ENCODE assay signal across 14 cellular contexts in the genomic region with DNA sequence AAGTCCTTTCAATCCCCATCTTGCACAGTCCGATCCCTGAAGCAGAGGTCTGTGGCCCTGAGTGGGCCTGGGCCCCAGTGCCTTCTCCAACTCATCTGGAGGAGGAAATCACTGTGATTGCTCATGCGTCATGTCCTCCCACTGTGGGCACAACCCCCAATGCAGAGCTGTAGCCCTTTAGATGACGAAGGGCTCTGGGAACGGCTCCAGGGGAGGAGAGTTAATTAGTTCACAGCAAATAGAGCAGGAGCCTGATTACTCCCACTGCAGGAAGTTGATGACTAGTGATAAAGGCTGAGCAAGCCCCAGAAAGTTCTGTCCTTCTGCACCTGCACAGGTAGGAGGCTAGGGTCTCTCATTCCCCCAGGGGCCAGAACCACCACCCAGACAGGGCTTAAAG.
DNase-seq lines count a peak whose midpoint lies in the region; ATAC-seq, FAIRE-seq and TF ChIP-seq lines count a peak whose summit lies in the region.
"Had no signal": no experiment of that assay in that cellular context is flagged by ENCODE, and none has a peak within 500 bp of the region (broad histone marks: within the 10 kb centered on the region; RNA-seq: fewer than 3 reads in every experiment).

No MANE protein-coding gene starts in this region.

- no peak for FAIRE-seq in HepG2 (lab: Jason Lieb, UNC)
- FAIRE-seq: G401.6 had no signal

- H3K27me3 ChIP-seq in colonic mucosa (no peaks in the 10 kb centered on the region), HepG2 (ENCODE audit: control insufficient read depth in 1 of 2, insufficient read depth in 2 of 2, low read length in 2 of 2) (peaks cover 0 to 3% of the 10 kb centered on the region in 2 experiments; a peak in 3 of 5 replicates)
- H3K27me3 ChIP-seq: ascending aorta had no signal

- BruUV-seq in HepG2 (replicated peaks; lab: Mats Ljungman, UMichigan), result no TSS peak

- no peak for TF ChIP-seq RAD21 in HepG2 (CRISPR knock-in tag; IDR thresholded peaks at IDR 0.05)

- WGBS in HepG2 (ENCODE audit: low lambda C conversion rate), result 4% methylated on average over 4 of the region's 4 CpGs

- no peaks in the 10 kb centered on the region for H3K4me1 ChIP-seq in colonic mucosa
- no peaks in the 10 kb centered on the region for H3K4me1 ChIP-seq in HepG2 (ENCODE audit: insufficient read depth, low read length)
- H3K4me1 ChIP-seq: ascending aorta had no signal

- TF ChIP-seq CTCF in colonic mucosa (IDR thresholded peaks at IDR 0.05) (no peak), HepG2 (CRISPR knock-in tag; IDR thresholded peaks at IDR 0.05) (no peak), mesothelial cell of epicardium (IDR thresholded peaks at IDR 0.05; ENCODE audit: unreplicated experiment) (no peak)

- H3K4me3 Mint-ChIP-seq in T-cell (no peak overlapping the region), mesothelial cell of epicardium (no peak overlapping the region)
- H3K4me3 Mint-ChIP-seq: activated CD4-positive, alpha-beta memory T cell treated with anti-CD3 and anti-CD28 coated beads for 36 hours had no signal

- no peaks in the 10 kb centered on the region for H3K36me3 ChIP-seq in colonic mucosa
- no peaks in the 10 kb centered on the region for H3K36me3 ChIP-seq in HepG2 (replicated peaks in 1 of 2; ENCODE audit: control insufficient read depth in 1 of 2, insufficient read depth in 2 of 2, low read length in 2 of 2)
- H3K36me3 ChIP-seq: ascending aorta had no signal

- no peaks in the 10 kb centered on the region for H3K36me3 Mint-ChIP-seq in T-cell
- H3K36me3 Mint-ChIP-seq in mesothelial cell of epicardium, result no peaks in the 10 kb centered on the region
- H3K36me3 Mint-ChIP-seq: activated CD4-positive, alpha-beta memory T cell treated with anti-CD3 and anti-CD28 coated beads for 36 hours had no signal

- H4K20me1 ChIP-seq in HepG2 (ENCODE audit: insufficient read depth, low read length), result no peaks in the 10 kb centered on the region

- TF ChIP-seq EP300 in HepG2 (IDR thresholded peaks at IDR 0.05; ENCODE audit: low read depth in 2 of 2, low read length in 2 of 2) (no peak), HepG2 (CRISPR knock-in tag; IDR thresholded peaks at IDR 0.05; ENCODE audit: borderline replicate concordance) (no peak)

- H3K4me2 ChIP-seq in HepG2 (ENCODE audit: low read depth, low read length), result no peak overlapping the region

- no peak overlapping the region for H2AFZ ChIP-seq in HepG2 (ENCODE audit: low read length)

- no peak overlapping the region for H3K4me3 ChIP-seq in colonic mucosa
- no peak overlapping the region for H3K4me3 ChIP-seq in HepG2 (replicated peaks in 1 of 3; ENCODE audit: insufficient read depth in 1 of 3, low read depth in 2 of 3, low read length in 3 of 3)
- H3K4me3 ChIP-seq: ascending aorta had no signal

- H3K27ac Mint-ChIP-seq in T-cell (no peak overlapping the region), mesothelial cell of epicardium (no peak overlapping the region)
- H3K27ac Mint-ChIP-seq: activated CD4-positive, alpha-beta memory T cell treated with anti-CD3 and anti-CD28 coated beads for 36 hours had no signal

- H3K9me3 ChIP-seq in colonic mucosa (no peaks in the 10 kb centered on the region), HepG2 (ENCODE audit: low read length) (no peaks in the 10 kb centered on the region)
- H3K9me3 ChIP-seq: ascending aorta had no signal

- POLR2A ChIA-PET in T-cell (lab: Charles Lee), result no interaction called here
- POLR2A ChIA-PET in HepG2 (lab: Yijun Ruan, JAX), result no interaction called here

- in situ Hi-C loops in HepG2 (cut with HindIII; ENCODE audit: extremely low pct_ligation_motif_present, low pct_unique_long_range_greater_than_20kb), result no loop called here

- H3K27me3 Mint-ChIP-seq in T-cell (no peaks in the 10 kb centered on the region), mesothelial cell of epicardium (ENCODE audit: low read depth) (peaks cover 30% of the 10 kb centered on the region)
- H3K27me3 Mint-ChIP-seq: activated CD4-positive, alpha-beta memory T cell treated with anti-CD3 and anti-CD28 coated beads for 36 hours had no signal

- intact Hi-C loops in colonic mucosa (cut with DNase I) (no loop called here), HepG2 (cut with micrococcal nuclease; ENCODE audit: unreplicated experiment) (no loop called here)

- H3K9ac ChIP-seq in colonic mucosa (ENCODE audit: low read depth in 2 of 2, low read length in 2 of 2) (no peak overlapping the region), HepG2 (ENCODE audit: insufficient read depth, low read depth, low read length) (no peak overlapping the region)

- H3K9me3 Mint-ChIP-seq in T-cell (no peaks in the 10 kb centered on the region), mesothelial cell of epicardium (no peaks in the 10 kb centered on the region)
- H3K9me3 Mint-ChIP-seq: activated CD4-positive, alpha-beta memory T cell treated with anti-CD3 and anti-CD28 coated beads for 36 hours had no signal

- H3K79me2 ChIP-seq in HepG2 (ENCODE audit: insufficient read depth, low read length), result no peaks in the 10 kb centered on the region

- CTCF ChIA-PET in T-cell (lab: Charles Lee), result interaction anchor here in 1 of 2 donors (0.7 kb wide), 1 partner anchor 29 kb away, joined by 3 read pairs; no protein-coding TSS in a partner anchor
- CTCF ChIA-PET in HepG2 (lab: Yijun Ruan, JAX; ENCODE audit: low intra/inter-chr PET ratio, low total read pairs), result no interaction called here

- no peak for TF ChIP-seq POLR2A in HepG2 (IDR thresholded peaks at IDR 0.05; ENCODE audit: insufficient read depth in 1 of 2, low read depth in 2 of 2, low read length in 2 of 2)

- peak; percentile 16 for DNase-seq in DMS153 treated with DMSO at 0.1 percent for 48 hours (lab: John Stamatoyannopoulos, UW; ENCODE audit: unreplicated experiment)
- peak; percentile 56 for DNase-seq in NCI-H2081 treated with DMSO at 0.1 percent for 48 hours (lab: John Stamatoyannopoulos, UW)
- peak; percentile 86 for DNase-seq in colonic mucosa
- DNase-seq in occipital lobe (lab: John Stamatoyannopoulos, UW), result peak; percentile 16
- no peak for DNase-seq in T-cell
- no peak for DNase-seq in HepG2 (ENCODE audit: low spot score)
- DNase-seq in NCI-H748 treated with DMSO at 0.1 percent for 48 hours (lab: John Stamatoyannopoulos, UW), result no peak
- no peak for DNase-seq in mesothelial cell of epicardium (ENCODE audit: low spot score in 2 of 2, unreplicated experiment in 2 of 2)
- DNase-seq: activated CD4-positive, alpha-beta memory T cell treated with anti-CD3 and anti-CD28 coated beads for 36 hours; MM.1S; right cardiac atrium; stimulated activated CD8-positive, alpha-beta memory T cell treated with anti-CD3 and anti-CD28 coated beads, Interleukin-4, amount 100 ng/mL, for 48 hours had no signal

- H3K4me1 Mint-ChIP-seq in T-cell (peaks cover 0 to 9% (median 0%) of the 10 kb centered on the region in 3 donors), mesothelial cell of epicardium (peaks cover 20% of the 10 kb centered on the region)

- ATAC-seq in T-cell (replicated peaks in 1 of 4), result no peak
- ATAC-seq in HepG2, result no peak
- ATAC-seq: right cardiac atrium had no signal

- H3K27ac ChIP-seq in colonic mucosa (no peak overlapping the region), HepG2 (ENCODE audit: extremely low read length, insufficient read depth, low read length) (no peak overlapping the region)
- H3K27ac ChIP-seq: ascending aorta had no signal

TF ChIP-seq in HepG2, 621 proteins besides CTCF, POLR2A, EP300 and RAD21 (continues in another document):
- TF ChIP-seq ZNF619 (CRISPR knock-in tag; IDR thresholded peaks at IDR 0.05) (no peak), HNRNPLL (IDR thresholded peaks at IDR 0.05; ENCODE audit: low read depth, low read length, poor library complexity, severe bottlenecking) (no peak), SOX5 (CRISPR knock-in tag; IDR thresholded peaks at IDR 0.05; ENCODE audit: borderline replicate concordance) (no peak)
- TF ChIP-seq, protein P1, sequence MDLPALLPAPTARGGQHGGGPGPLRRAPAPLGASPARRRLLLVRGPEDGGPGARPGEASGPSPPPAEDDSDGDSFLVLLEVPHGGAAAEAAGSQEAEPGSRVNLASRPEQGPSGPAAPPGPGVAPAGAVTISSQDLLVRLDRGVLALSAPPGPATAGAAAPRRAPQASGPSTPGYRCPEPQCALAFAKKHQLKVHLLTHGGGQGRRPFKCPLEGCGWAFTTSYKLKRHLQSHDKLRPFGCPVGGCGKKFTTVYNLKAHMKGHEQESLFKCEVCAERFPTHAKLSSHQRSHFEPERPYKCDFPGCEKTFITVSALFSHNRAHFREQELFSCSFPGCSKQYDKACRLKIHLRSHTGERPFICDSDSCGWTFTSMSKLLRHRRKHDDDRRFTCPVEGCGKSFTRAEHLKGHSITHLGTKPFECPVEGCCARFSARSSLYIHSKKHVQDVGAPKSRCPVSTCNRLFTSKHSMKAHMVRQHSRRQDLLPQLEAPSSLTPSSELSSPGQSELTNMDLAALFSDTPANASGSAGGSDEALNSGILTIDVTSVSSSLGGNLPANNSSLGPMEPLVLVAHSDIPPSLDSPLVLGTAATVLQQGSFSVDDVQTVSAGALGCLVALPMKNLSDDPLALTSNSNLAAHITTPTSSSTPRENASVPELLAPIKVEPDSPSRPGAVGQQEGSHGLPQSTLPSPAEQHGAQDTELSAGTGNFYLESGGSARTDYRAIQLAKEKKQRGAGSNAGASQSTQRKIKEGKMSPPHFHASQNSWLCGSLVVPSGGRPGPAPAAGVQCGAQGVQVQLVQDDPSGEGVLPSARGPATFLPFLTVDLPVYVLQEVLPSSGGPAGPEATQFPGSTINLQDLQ (CRISPR knock-in tag; IDR thresholded peaks at IDR 0.05), result no peak
- TF ChIP-seq, protein P2, sequence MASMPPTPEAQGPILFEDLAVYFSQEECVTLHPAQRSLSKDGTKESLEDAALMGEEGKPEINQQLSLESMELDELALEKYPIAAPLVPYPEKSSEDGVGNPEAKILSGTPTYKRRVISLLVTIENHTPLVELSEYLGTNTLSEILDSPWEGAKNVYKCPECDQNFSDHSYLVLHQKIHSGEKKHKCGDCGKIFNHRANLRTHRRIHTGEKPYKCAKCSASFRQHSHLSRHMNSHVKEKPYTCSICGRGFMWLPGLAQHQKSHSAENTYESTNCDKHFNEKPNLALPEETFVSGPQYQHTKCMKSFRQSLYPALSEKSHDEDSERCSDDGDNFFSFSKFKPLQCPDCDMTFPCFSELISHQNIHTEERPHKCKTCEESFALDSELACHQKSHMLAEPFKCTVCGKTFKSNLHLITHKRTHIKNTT (CRISPR knock-in tag; IDR thresholded peaks at IDR 0.05), result no peak

Comparison
In these comparisons a context has a peak if more than half of its experiments do, and no peak if none do; other contexts are left out.
1. DNase-seq: peak in DMS153 treated with DMSO at 0.1 percent for 48 hours (single experiment), NCI-H2081 treated with DMSO at 0.1 percent for 48 hours (single experiment), colonic mucosa (single experiment) and occipital lobe (single experiment); none in T-cell (0 of 34), HepG2 (single experiment), NCI-H748 treated with DMSO at 0.1 percent for 48 hours (single experiment) and mesothelial cell of epicardium (0 of 2).